ENCODE assay signal across 34 cellular contexts in genomic region chr9:137019891-137020683, GRCh38. TPM values are rescaled to one million over a fixed set of nuclear protein-coding genes. Genes with fewer than 3 reads are reported as not detected.
"Had no signal": no experiment of that assay in that cellular context is flagged by ENCODE, and none has a peak within 500 bp of the region (broad histone marks: within the 10 kb centered on the region; RNA-seq: fewer than 3 reads in every experiment).

No MANE protein-coding gene starts in this region.

- H3K36me3 Mint-ChIP-seq: activated CD4-positive, alpha-beta memory T cell treated with anti-CD3 and anti-CD28 coated beads for 36 hours; activated naive CD8-positive, alpha-beta T cell treated with anti-CD3 and anti-CD28 coated beads for 36 hours had no signal

- H3K4me3 Mint-ChIP-seq: activated CD4-positive, alpha-beta memory T cell treated with anti-CD3 and anti-CD28 coated beads for 36 hours; activated CD4-positive, alpha-beta T cell treated with anti-CD3 and anti-CD28 coated beads for 36 hours; activated naive CD8-positive, alpha-beta T cell treated with anti-CD3 and anti-CD28 coated beads for 36 hours; activated T-cell treated with anti-CD3 and anti-CD28 coated beads, Interleukin-2, amount 50 U/mL, for 72 hours; activated T-helper 17 cell treated with anti-CD3 and anti-CD28 coated beads, Interleukin-2, amount 50 U/mL, for 72 hours; central memory CD8-positive, alpha-beta T cell; T-helper 1 cell treated with Interleukin-12 subunit alpha and Interleukin-12 subunit beta and Interleukin-4 antibody, amounts not matched to agents 30 μg/mL and 1 μg/mL, for 36 hours; T-helper 2 cell treated with Interferon-gamma antibody and Interleukin-4, amounts not matched to agents 5 μg/mL and 100 μg/mL, for 36 hours had no signal

- H3K4me1 Mint-ChIP-seq: activated CD4-positive, alpha-beta T cell treated with anti-CD3 and anti-CD28 coated beads for 36 hours; activated naive CD8-positive, alpha-beta T cell treated with anti-CD3 and anti-CD28 coated beads for 36 hours; activated T-helper 17 cell treated with anti-CD3 and anti-CD28 coated beads, Interleukin-2, amount 50 U/mL, for 72 hours had no signal

- ATAC-seq: activated CD4-positive, alpha-beta T cell treated with anti-CD3 and anti-CD28 coated beads for 36 hours; activated CD4-positive, CD25-positive, alpha-beta regulatory T cell treated with anti-CD3 and anti-CD28 coated beads, Interleukin-2, amount 50 U/mL, for 24 hours; activated T-cell treated with anti-CD3 and anti-CD28 coated beads, Interleukin-2, amount 50 U/mL, for 72 hours; activated T-helper 17 cell treated with anti-CD3 and anti-CD28 coated beads, Interleukin-2, amount 50 U/mL, for 72 hours; PC-3 had no signal

- H3K9me3 ChIP-seq: MG63, Peyer's patch, SJSA1, SK-N-SH had no signal

- H3K9ac ChIP-seq: SK-N-SH had no signal

- DNase-seq: activated CD4-positive, alpha-beta memory T cell treated with anti-CD3 and anti-CD28 coated beads for 36 hours; activated CD4-positive, alpha-beta T cell treated with anti-CD3 and anti-CD28 coated beads for 36 hours; activated CD4-positive, alpha-beta T cell treated with anti-CD3 and anti-CD28 coated beads, Interleukin-2, amount 50 U/mL, for 1 hour; activated effector memory CD4-positive, alpha-beta T cell treated with anti-CD3 and anti-CD28 coated beads, Interleukin-2, amount 50 U/mL, for 16 hours; activated naive CD4-positive, alpha-beta T cell; activated naive CD4-positive, alpha-beta T cell treated with anti-CD3 and anti-CD28 coated beads, Interleukin-2, amount 50 U/mL, for 16 hours; activated naive CD8-positive, alpha-beta T cell treated with anti-CD3 and anti-CD28 coated beads for 36 hours; activated T-cell treated with anti-CD3 and anti-CD28 coated beads, Interleukin-2, amount 50 U/mL, for 1 hour; activated T-cell treated with anti-CD3 and anti-CD28 coated beads, Interleukin-2, amount 50 U/mL, for 72 hours; amniotic stem cell; aorta; Kasumi-1; MG63; NCI-H1048; NCI-H1436 treated with DMSO at 0.1 percent for 48 hours; NCI-H1694 treated with DMSO at 0.1 percent for 48 hours; NCI-H2029; NCI-H345; NCI-H524 treated with DMSO at 0.1 percent for 48 hours; PC-3; Peyer's patch; RPMI8226; SHP77 treated with DMSO at 0.1 percent for 48 hours; SK-N-SH had no signal

- H3K9me3 Mint-ChIP-seq: activated CD4-positive, alpha-beta memory T cell treated with anti-CD3 and anti-CD28 coated beads for 36 hours; activated naive CD8-positive, alpha-beta T cell treated with anti-CD3 and anti-CD28 coated beads for 36 hours; activated T-cell treated with anti-CD3 and anti-CD28 coated beads, Interleukin-2, amount 50 U/mL, for 72 hours; activated T-helper 17 cell treated with anti-CD3 and anti-CD28 coated beads, Interleukin-2, amount 50 U/mL, for 72 hours; central memory CD8-positive, alpha-beta T cell; T-helper 1 cell treated with Interleukin-12 subunit alpha and Interleukin-12 subunit beta and Interleukin-4 antibody, amounts not matched to agents 30 μg/mL and 1 μg/mL, for 36 hours; T-helper 2 cell treated with Interferon-gamma antibody and Interleukin-4, amounts not matched to agents 5 μg/mL and 100 μg/mL, for 36 hours had no signal

- H3K27me3 ChIP-seq: cardiac muscle cell, MG63, Peyer's patch, SJSA1 had no signal

- H3K4me3 ChIP-seq: cardiac muscle cell, MG63, Peyer's patch, SJSA1 had no signal

- H3K36me3 ChIP-seq: MG63, SJSA1 had no signal

- H3K27me3 Mint-ChIP-seq: activated CD4-positive, alpha-beta memory T cell treated with anti-CD3 and anti-CD28 coated beads for 36 hours; activated CD4-positive, alpha-beta T cell treated with anti-CD3 and anti-CD28 coated beads for 36 hours; activated naive CD8-positive, alpha-beta T cell treated with anti-CD3 and anti-CD28 coated beads for 36 hours; activated T-helper 17 cell treated with anti-CD3 and anti-CD28 coated beads, Interleukin-2, amount 50 U/mL, for 72 hours; central memory CD8-positive, alpha-beta T cell had no signal

- H3K4me1 ChIP-seq: SJSA1 had no signal

- H3K27ac ChIP-seq: cardiac muscle cell, Peyer's patch, SJSA1 had no signal

- FAIRE-seq: TTC549 had no signal

- H3K27ac Mint-ChIP-seq: activated CD4-positive, alpha-beta memory T cell treated with anti-CD3 and anti-CD28 coated beads for 36 hours; activated CD4-positive, alpha-beta T cell treated with anti-CD3 and anti-CD28 coated beads for 36 hours; activated naive CD8-positive, alpha-beta T cell treated with anti-CD3 and anti-CD28 coated beads for 36 hours; activated T-cell treated with anti-CD3 and anti-CD28 coated beads, Interleukin-2, amount 50 U/mL, for 72 hours; activated T-helper 17 cell treated with anti-CD3 and anti-CD28 coated beads, Interleukin-2, amount 50 U/mL, for 72 hours; T-helper 1 cell treated with Interleukin-12 subunit alpha and Interleukin-12 subunit beta and Interleukin-4 antibody, amounts not matched to agents 30 μg/mL and 1 μg/mL, for 36 hours; T-helper 2 cell treated with Interferon-gamma antibody and Interleukin-4, amounts not matched to agents 5 μg/mL and 100 μg/mL, for 36 hours had no signal

- H3K4me2 ChIP-seq: SK-N-SH had no signal

RNA-seq across cellular contexts. Expression of gene FUT7, which starts 11.8 kb away (rescaled TPM):
- total RNA-seq: activated naive CD8-positive, alpha-beta T cell treated with anti-CD3 and anti-CD28 coated beads for 36 hours; cardiac muscle cell; NCI-H460; PC-3; Peyer's patch; SJSA1 had no signal
- polyA plus RNA-seq: aorta, cardiac muscle cell, SK-N-SH had no signal

RNA-seq across cellular contexts. Expression of gene CLIC3, which starts 23.7 kb away (rescaled TPM):
- total RNA-seq: activated CD4-positive, alpha-beta T cell treated with anti-CD3 and anti-CD28 coated beads for 36 hours; activated CD8-positive, alpha-beta memory T cell treated with anti-CD3 and anti-CD28 coated beads for 36 hours; activated naive CD8-positive, alpha-beta T cell treated with anti-CD3 and anti-CD28 coated beads for 36 hours; cardiac muscle cell had no signal

RNA-seq across cellular contexts. Expression of gene NPDC1, which starts 25.9 kb away (rescaled TPM):
- total RNA-seq: SJSA1 had no signal
